In the genomic region with DNA sequence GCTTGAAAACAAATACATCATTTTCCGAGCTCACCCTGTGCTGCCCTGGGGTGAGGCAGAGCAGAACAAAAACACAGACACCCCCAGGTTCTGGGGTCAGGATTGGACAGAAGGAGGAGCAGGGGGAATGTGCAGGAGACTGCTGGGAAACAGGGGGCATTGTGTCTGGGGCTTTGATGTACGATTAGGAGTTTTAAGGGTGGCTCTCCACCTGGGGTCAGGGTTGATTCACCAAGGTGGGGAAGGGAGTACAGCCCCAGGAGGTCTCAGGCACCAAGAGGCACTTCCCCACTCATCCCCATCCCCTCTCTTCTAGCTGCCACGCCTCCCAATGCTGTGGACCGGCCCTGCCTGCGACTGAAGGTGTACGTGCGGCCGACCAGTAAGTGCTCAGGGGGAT, we compare ENCODE assay signal across 3 cellular contexts.
TF ChIP-seq lines count a peak whose summit lies in the region.

No MANE protein-coding gene starts in this region.

TF ChIP-seq in SK-N-SH treated with all-trans-retinoic acid at 6 μM for 48 hours, 23 proteins besides CTCF, POLR2A, EP300 and RAD21:
- TF ChIP-seq ZFP3 (CRISPR knock-in tag; IDR thresholded peaks at IDR 0.05) (peak; percentile 99), TOX (CRISPR knock-in tag; IDR thresholded peaks at IDR 0.05; ENCODE audit: borderline replicate concordance) (no peak)

TF ChIP-seq in SK-N-SH, 30 proteins besides CTCF, POLR2A, EP300 and RAD21:
- no peak for TF ChIP-seq TEAD4 (IDR thresholded peaks at IDR 0.05; ENCODE audit: borderline replicate concordance, insufficient read depth)
- TF ChIP-seq MXI1 (IDR thresholded peaks at IDR 0.05; ENCODE audit: low read depth, low read length): no peak
- TF ChIP-seq, protein P1, sequence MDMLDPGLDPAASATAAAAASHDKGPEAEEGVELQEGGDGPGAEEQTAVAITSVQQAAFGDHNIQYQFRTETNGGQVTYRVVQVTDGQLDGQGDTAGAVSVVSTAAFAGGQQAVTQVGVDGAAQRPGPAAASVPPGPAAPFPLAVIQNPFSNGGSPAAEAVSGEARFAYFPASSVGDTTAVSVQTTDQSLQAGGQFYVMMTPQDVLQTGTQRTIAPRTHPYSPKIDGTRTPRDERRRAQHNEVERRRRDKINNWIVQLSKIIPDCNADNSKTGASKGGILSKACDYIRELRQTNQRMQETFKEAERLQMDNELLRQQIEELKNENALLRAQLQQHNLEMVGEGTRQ (IDR thresholded peaks at IDR 0.05; ENCODE audit: borderline replicate concordance, low read depth, low read length): no peak
- TF ChIP-seq, protein P2, sequence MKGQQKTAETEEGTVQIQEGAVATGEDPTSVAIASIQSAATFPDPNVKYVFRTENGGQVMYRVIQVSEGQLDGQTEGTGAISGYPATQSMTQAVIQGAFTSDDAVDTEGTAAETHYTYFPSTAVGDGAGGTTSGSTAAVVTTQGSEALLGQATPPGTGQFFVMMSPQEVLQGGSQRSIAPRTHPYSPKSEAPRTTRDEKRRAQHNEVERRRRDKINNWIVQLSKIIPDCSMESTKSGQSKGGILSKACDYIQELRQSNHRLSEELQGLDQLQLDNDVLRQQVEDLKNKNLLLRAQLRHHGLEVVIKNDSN (IDR thresholded peaks at IDR 0.05; ENCODE audit: borderline replicate concordance, low read depth): no peak
- no peak for TF ChIP-seq YY1 (IDR thresholded peaks at IDR 0.05; ENCODE audit: low read depth)
- no peak for TF ChIP-seq RXRA (IDR thresholded peaks at IDR 0.05; ENCODE audit: borderline replicate concordance, low read depth)
- TF ChIP-seq POLR2AphosphoS5 (IDR thresholded peaks at IDR 0.05; ENCODE audit: low read depth, low read length): no peak
- TF ChIP-seq JUND (IDR thresholded peaks at IDR 0.05): no peak
- TF ChIP-seq, protein P3, sequence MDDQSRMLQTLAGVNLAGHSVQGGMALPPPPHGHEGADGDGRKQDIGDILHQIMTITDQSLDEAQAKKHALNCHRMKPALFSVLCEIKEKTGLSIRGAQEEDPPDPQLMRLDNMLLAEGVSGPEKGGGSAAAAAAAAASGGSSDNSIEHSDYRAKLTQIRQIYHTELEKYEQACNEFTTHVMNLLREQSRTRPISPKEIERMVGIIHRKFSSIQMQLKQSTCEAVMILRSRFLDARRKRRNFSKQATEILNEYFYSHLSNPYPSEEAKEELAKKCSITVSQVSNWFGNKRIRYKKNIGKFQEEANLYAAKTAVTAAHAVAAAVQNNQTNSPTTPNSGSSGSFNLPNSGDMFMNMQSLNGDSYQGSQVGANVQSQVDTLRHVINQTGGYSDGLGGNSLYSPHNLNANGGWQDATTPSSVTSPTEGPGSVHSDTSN (IDR thresholded peaks at IDR 0.05): no peak
- no peak for TF ChIP-seq NRF1 (IDR thresholded peaks at IDR 0.05; ENCODE audit: low read depth, low read length)
- TF ChIP-seq, protein P4, sequence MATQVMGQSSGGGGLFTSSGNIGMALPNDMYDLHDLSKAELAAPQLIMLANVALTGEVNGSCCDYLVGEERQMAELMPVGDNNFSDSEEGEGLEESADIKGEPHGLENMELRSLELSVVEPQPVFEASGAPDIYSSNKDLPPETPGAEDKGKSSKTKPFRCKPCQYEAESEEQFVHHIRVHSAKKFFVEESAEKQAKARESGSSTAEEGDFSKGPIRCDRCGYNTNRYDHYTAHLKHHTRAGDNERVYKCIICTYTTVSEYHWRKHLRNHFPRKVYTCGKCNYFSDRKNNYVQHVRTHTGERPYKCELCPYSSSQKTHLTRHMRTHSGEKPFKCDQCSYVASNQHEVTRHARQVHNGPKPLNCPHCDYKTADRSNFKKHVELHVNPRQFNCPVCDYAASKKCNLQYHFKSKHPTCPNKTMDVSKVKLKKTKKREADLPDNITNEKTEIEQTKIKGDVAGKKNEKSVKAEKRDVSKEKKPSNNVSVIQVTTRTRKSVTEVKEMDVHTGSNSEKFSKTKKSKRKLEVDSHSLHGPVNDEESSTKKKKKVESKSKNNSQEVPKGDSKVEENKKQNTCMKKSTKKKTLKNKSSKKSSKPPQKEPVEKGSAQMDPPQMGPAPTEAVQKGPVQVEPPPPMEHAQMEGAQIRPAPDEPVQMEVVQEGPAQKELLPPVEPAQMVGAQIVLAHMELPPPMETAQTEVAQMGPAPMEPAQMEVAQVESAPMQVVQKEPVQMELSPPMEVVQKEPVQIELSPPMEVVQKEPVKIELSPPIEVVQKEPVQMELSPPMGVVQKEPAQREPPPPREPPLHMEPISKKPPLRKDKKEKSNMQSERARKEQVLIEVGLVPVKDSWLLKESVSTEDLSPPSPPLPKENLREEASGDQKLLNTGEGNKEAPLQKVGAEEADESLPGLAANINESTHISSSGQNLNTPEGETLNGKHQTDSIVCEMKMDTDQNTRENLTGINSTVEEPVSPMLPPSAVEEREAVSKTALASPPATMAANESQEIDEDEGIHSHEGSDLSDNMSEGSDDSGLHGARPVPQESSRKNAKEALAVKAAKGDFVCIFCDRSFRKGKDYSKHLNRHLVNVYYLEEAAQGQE (IDR thresholded peaks at IDR 0.05; ENCODE audit: low read depth, low read length): no peak
- no peak for TF ChIP-seq FOXJ3 (CRISPR knock-in tag; IDR thresholded peaks at IDR 0.05)

TF ChIP-seq in HEK293, 187 proteins besides CTCF, POLR2A, EP300 and RAD21:
- TF ChIP-seq, protein P5, sequence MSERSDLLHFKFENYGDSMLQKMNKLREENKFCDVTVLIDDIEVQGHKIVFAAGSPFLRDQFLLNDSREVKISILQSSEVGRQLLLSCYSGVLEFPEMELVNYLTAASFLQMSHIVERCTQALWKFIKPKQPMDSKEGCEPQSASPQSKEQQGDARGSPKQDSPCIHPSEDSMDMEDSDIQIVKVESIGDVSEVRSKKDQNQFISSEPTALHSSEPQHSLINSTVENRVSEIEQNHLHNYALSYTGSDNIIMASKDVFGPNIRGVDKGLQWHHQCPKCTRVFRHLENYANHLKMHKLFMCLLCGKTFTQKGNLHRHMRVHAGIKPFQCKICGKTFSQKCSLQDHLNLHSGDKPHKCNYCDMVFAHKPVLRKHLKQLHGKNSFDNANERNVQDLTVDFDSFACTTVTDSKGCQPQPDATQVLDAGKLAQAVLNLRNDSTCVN (tag by site-specific recombination; optimal IDR thresholded peaks at IDR 0.05): no peak
- no peak for TF ChIP-seq ZNF791 (tag by site-specific recombination; IDR thresholded peaks at IDR 0.05)
- TF ChIP-seq RBAK (tag by site-specific recombination; IDR thresholded peaks at IDR 0.05): no peak
- TF ChIP-seq, protein P6, sequence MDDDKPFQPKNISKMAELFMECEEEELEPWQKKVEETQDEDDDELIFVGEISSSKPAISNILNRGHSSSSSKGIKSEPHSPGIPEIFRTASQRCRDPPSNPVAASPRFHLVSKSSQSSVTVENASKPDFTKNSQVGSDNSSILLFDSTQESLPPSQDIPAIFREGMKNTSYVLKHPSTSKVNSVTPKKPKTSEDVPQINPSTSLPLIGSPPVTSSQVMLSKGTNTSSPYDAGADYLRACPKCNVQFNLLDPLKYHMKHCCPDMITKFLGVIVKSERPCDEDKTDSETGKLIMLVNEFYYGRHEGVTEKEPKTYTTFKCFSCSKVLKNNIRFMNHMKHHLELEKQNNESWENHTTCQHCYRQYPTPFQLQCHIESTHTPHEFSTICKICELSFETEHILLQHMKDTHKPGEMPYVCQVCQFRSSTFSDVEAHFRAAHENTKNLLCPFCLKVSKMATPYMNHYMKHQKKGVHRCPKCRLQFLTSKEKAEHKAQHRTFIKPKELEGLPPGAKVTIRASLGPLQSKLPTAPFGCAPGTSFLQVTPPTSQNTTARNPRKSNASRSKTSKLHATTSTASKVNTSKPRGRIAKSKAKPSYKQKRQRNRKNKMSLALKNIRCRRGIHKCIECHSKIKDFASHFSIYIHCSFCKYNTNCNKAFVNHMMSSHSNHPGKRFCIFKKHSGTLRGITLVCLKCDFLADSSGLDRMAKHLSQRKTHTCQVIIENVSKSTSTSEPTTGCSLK (tag by site-specific recombination; IDR thresholded peaks at IDR 0.05): no peak
- peak; percentile 98 for TF ChIP-seq ZFP3 (tag by site-specific recombination; IDR thresholded peaks at IDR 0.05; ENCODE audit: low read depth)
- TF ChIP-seq GLIS1 (tag by site-specific recombination; IDR thresholded peaks at IDR 0.05): peak; percentile 58
